ENCODE assay signal across 1 cellular context in the genomic region with DNA sequence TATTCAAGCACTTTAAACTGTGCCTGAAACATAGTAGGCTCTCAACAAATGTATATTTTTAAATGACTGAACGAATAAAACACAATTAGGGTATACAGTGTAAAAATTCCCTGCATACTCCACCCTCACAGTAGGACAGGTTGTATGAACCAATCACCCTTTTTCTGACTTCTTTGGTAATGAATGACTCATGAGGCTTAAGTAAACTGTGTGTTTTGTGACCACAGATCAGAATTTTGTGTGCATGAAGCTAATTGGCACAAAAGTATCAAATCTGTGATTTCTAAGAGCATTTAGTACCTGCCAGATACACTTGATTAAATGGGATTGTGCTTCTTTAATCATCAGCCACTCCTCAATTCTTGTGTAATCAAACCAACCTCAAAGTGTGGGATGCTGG.
TF ChIP-seq lines count a peak whose summit lies in the region.

No MANE protein-coding gene starts in this region.

TF ChIP-seq in K562, 482 proteins besides CTCF, POLR2A, EP300 and RAD21 (continued from another document):
- TF ChIP-seq KLF6 (CRISPR knock-in tag; IDR thresholded peaks at IDR 0.05; ENCODE audit: borderline replicate concordance) = no peak
TF ChIP-seq in K562: peak in this region for 1.
